Comparison of ENCODE assay signal across 9 cellular contexts in the genomic region with DNA sequence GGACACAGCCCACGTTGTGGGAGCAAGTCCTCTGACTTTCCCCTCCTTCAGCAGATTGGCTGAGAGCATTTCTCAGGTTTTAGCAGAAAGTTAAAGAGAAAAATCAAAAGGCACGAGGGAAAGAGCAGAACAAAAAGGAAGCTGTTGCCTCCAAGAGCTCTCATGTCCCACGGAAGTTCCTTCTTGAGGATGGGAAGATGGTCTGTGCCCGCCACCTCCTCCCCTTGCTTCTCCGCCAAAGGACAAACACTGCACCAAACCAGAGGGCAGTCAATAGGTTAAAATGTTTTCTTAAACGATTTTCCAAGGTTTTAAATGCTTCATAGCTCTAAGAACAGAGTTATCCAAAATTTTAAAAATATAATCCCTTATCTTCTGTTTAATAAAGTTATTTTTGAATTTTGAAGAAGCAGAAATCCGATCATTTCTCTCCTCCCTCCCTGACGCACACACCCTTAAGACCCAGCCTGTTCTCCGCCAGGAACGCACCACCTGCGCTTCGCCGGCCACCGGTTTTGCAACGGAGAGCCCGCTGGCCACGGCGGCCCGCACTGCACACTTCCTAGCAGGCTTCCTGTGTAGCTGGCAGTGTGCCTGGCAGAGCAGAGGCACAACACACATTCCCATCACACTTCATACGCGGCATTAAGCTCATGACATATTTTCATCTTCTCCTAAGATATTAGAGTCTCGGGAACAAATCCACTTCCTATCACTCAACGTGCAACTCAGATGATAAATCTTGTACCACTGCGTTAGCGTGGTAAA.
A peak's percentile ranks its signal among the peaks of the same experiment; 100 is the strongest.
DNase-seq lines count a peak whose midpoint lies in the region; ATAC-seq and TF ChIP-seq lines count a peak whose summit lies in the region.
"Had no signal": no experiment of that assay in that cellular context is flagged by ENCODE, and none has a peak within 500 bp of the region (broad histone marks: within the 10 kb centered on the region; RNA-seq: fewer than 3 reads in every experiment).

No MANE protein-coding gene starts in this region.

- 77 to 79% methylated on average over 25 of the region's 25 CpGs for WGBS in testis, 2 donors

- no peak for ATAC-seq in activated CD4-positive, alpha-beta T cell treated with anti-CD3 and anti-CD28 coated beads for 36 hours
- ATAC-seq in activated B cell treated with CpG ODN at 0.5 μM for 24 hours (ENCODE audit: low read depth), result peak; percentile 49
- ATAC-seq in left colon, result no peak
- ATAC-seq in omental fat pad (ENCODE audit: low FRiP score), result no peak

- no peaks in the 10 kb centered on the region for H3K27me3 ChIP-seq in testis

- no peaks in the 10 kb centered on the region for H3K9me3 ChIP-seq in testis

- H3K36me3 Mint-ChIP-seq in activated CD4-positive, alpha-beta T cell treated with anti-CD3 and anti-CD28 coated beads for 36 hours (ENCODE audit: low read depth), result peaks cover 5% of the 10 kb centered on the region
- H3K36me3 Mint-ChIP-seq in activated B cell treated with CpG ODN at 0.5 μM for 24 hours (ENCODE audit: low read depth) (peaks cover 6% of the 10 kb centered on the region), progenitor cell of endocrine pancreas (ENCODE audit: insufficient read depth) (peaks cover 5% of the 10 kb centered on the region)

- CTCF ChIA-PET in activated CD4-positive, alpha-beta T cell treated with anti-CD3 and anti-CD28 coated beads for 36 hours (lab: Charles Lee), result interaction anchor here (0.6 to 1.3 kb wide), 2 partner anchors 23 to 52 kb away, joined by 3 read pairs; no protein-coding TSS in a partner anchor
- CTCF ChIA-PET in activated B cell treated with CpG ODN at 0.5 μM for 24 hours (lab: Charles Lee), result interaction anchor here (1.1 to 1.3 kb wide), 2 partner anchors 15 to 739 kb away, joined by 3 to 11 read pairs; no protein-coding TSS in a partner anchor

- H3K27ac ChIP-seq in testis, result peak overlapping the region; percentile 34 to 52

- H3K27me3 Mint-ChIP-seq in activated CD4-positive, alpha-beta T cell treated with anti-CD3 and anti-CD28 coated beads for 36 hours, result no peaks in the 10 kb centered on the region
- H3K27me3 Mint-ChIP-seq in activated B cell treated with CpG ODN at 0.5 μM for 24 hours (peaks cover 18% of the 10 kb centered on the region), progenitor cell of endocrine pancreas (no peaks in the 10 kb centered on the region)

- H3K36me3 ChIP-seq in testis (ENCODE audit: low read depth, missing control alignments), result no peaks in the 10 kb centered on the region

- H3K9me3 Mint-ChIP-seq in activated CD4-positive, alpha-beta T cell treated with anti-CD3 and anti-CD28 coated beads for 36 hours (ENCODE audit: low read depth), result peaks cover 3% of the 10 kb centered on the region
- H3K9me3 Mint-ChIP-seq in activated B cell treated with CpG ODN at 0.5 μM for 24 hours, result peaks cover 6% of the 10 kb centered on the region
- H3K9me3 Mint-ChIP-seq in progenitor cell of endocrine pancreas (ENCODE audit: low read depth), result peaks cover 6% of the 10 kb centered on the region

- no peak for DNase-seq in activated CD4-positive, alpha-beta T cell treated with anti-CD3 and anti-CD28 coated beads for 36 hours
- DNase-seq in activated CD4-positive, alpha-beta T cell treated with anti-CD3 and anti-CD28 coated beads for 4 hours, result no peak
- DNase-seq in activated B cell treated with CpG ODN at 0.5 μM for 24 hours (no peak), left colon (peak; percentile 31 to 38), testis (no peak), NCI-H1417 treated with DMSO at 0.1 percent for 48 hours (lab: John Stamatoyannopoulos, UW) (no peak), omental fat pad (ENCODE audit: low spot score) (no peak), progenitor cell of endocrine pancreas (ENCODE audit: low spot score, unreplicated experiment) (no peak)
- DNase-seq: NK-92 treated with Interleukin-12 subunit alpha and Interleukin-12 subunit beta, amount 100 ng/mL, for 24 hours had no signal

- H3K27ac Mint-ChIP-seq in activated CD4-positive, alpha-beta T cell treated with anti-CD3 and anti-CD28 coated beads for 36 hours, result peak overlapping the region; percentile 56
- H3K27ac Mint-ChIP-seq in activated B cell treated with CpG ODN at 0.5 μM for 24 hours (no peak overlapping the region), progenitor cell of endocrine pancreas (no peak overlapping the region)

- no peak for TF ChIP-seq POLR2A in testis (IDR thresholded peaks at IDR 0.05)

- no peak for TF ChIP-seq CTCF in activated B cell treated with CpG ODN at 0.5 μM for 24 hours (IDR thresholded peaks at IDR 0.05)
- TF ChIP-seq CTCF in testis (IDR thresholded peaks at IDR 0.05), result no peak
- no peak for TF ChIP-seq CTCF in omental fat pad (IDR thresholded peaks at IDR 0.05)
- no peak for TF ChIP-seq CTCF in progenitor cell of endocrine pancreas (IDR thresholded peaks at IDR 0.05; ENCODE audit: unreplicated experiment)

- no peak overlapping the region for H3K4me3 ChIP-seq in testis

- POLR2A ChIA-PET in activated CD4-positive, alpha-beta T cell treated with anti-CD3 and anti-CD28 coated beads for 36 hours (lab: Charles Lee), result interaction anchor here (0.9 kb wide), 1 partner anchor 10 kb away, joined by 3 read pairs; no protein-coding TSS in a partner anchor
- POLR2A ChIA-PET in activated B cell treated with CpG ODN at 0.5 μM for 24 hours (lab: Charles Lee), result interaction anchor here (0.6 to 1.4 kb wide), 4 partner anchors 52 to 154 kb away, joined by 3 to 5 read pairs (median 4); a partner anchor contains a TSS

- intact Hi-C loops in activated CD4-positive, alpha-beta T cell treated with anti-CD3 and anti-CD28 coated beads for 36 hours (cut with DNase I, micrococcal nuclease), result no loop called here
- intact Hi-C loops in activated B cell treated with CpG ODN at 0.5 μM for 24 hours (cut with micrococcal nuclease), result loop anchor here (1.0 kb wide), 1 partner anchor 15 kb away; no protein-coding TSS in a partner anchor
- intact Hi-C loops in left colon (cut with DNase I, micrococcal nuclease), result no loop called here
- intact Hi-C loops in testis (cut with DNase I; ENCODE audit: low total_unique reads), result no loop called here

- H3K4me1 Mint-ChIP-seq in activated CD4-positive, alpha-beta T cell treated with anti-CD3 and anti-CD28 coated beads for 36 hours, result peaks cover 72% of the 10 kb centered on the region
- H3K4me1 Mint-ChIP-seq in activated B cell treated with CpG ODN at 0.5 μM for 24 hours, result peaks cover 50% of the 10 kb centered on the region
- peaks cover 2% of the 10 kb centered on the region for H3K4me1 Mint-ChIP-seq in progenitor cell of endocrine pancreas (ENCODE audit: low read depth)

- H3K4me1 ChIP-seq in testis, result peaks cover 21% of the 10 kb centered on the region

- H3K4me3 Mint-ChIP-seq in activated CD4-positive, alpha-beta T cell treated with anti-CD3 and anti-CD28 coated beads for 36 hours, result peak overlapping the region; percentile 48
- H3K4me3 Mint-ChIP-seq in activated B cell treated with CpG ODN at 0.5 μM for 24 hours (peak overlapping the region; percentile 74), progenitor cell of endocrine pancreas (ENCODE audit: low read depth) (no peak overlapping the region)

Comparison
In these comparisons a context has a peak if more than half of its experiments do, and no peak if none do; other contexts are left out.
1. DNase-seq: peak in left colon (2 of 2); none in activated CD4-positive, alpha-beta T cell treated with anti-CD3 and anti-CD28 coated beads for 36 hours (single experiment), activated CD4-positive, alpha-beta T cell treated with anti-CD3 and anti-CD28 coated beads for 4 hours (0 of 2), activated B cell treated with CpG ODN at 0.5 μM for 24 hours (single experiment), testis (single experiment), NCI-H1417 treated with DMSO at 0.1 percent for 48 hours (single experiment), omental fat pad (single experiment) and progenitor cell of endocrine pancreas (single experiment).